Comparison of ENCODE assay signal across 18 cellular contexts in genomic region chr5:61318374-61318773, GRCh38.
"Had no signal": no experiment of that assay in that cellular context is flagged by ENCODE, and none has a peak within 500 bp of the region (broad histone marks: within the 10 kb centered on the region; RNA-seq: fewer than 3 reads in every experiment).

No MANE protein-coding gene starts in this region.

- H3K9me3 ChIP-seq: gastrocnemius medialis, right lobe of liver, tibial artery had no signal

- H3K27ac Mint-ChIP-seq: activated naive CD4-positive, alpha-beta T cell treated with anti-CD3 and anti-CD28 coated beads, Interleukin-2, amount 50 U/mL, for 24 hours; neural progenitor cell had no signal

- H3K4me3 ChIP-seq: cardiac muscle cell, gastrocnemius medialis, neural progenitor cell, right lobe of liver, tibial artery had no signal

- H3K4me1 ChIP-seq: right lobe of liver had no signal

- H3K4me3 Mint-ChIP-seq: activated naive CD4-positive, alpha-beta T cell treated with anti-CD3 and anti-CD28 coated beads, Interleukin-2, amount 50 U/mL, for 24 hours; neural progenitor cell; stimulated activated naive B cell treated with anti-CD40 and anti-IgM and Interleukin-4, amounts not matched to agents 10 μg/mL and 1 μg/mL and 100 μg/mL, for 72 hours had no signal

- DNase-seq: activated CD4-positive, alpha-beta T cell treated with anti-CD3 and anti-CD28 coated beads, Interleukin-2, amount 50 U/mL, for 1 hour; activated CD4-positive, CD25-positive, alpha-beta regulatory T cell treated with anti-CD3 and anti-CD28 coated beads, Interleukin-2, amount 50 U/mL, for 72 hours; activated CD8-positive, alpha-beta memory T cell treated with anti-CD3 and anti-CD28 coated beads for 24 hours; activated gamma-delta T cell; erythroblast; gastrocnemius medialis; head of caudate nucleus; mammary epithelial cell; naive B cell; right lobe of liver; stimulated activated naive B cell treated with anti-CD40 and anti-IgM and Interleukin-4, amounts not matched to agents 10 μg/mL and 1 μg/mL and 100 μg/mL, for 72 hours; SW 1271; T-helper 2 cell; tibial artery had no signal

- H3K9ac ChIP-seq: neural progenitor cell had no signal

- H3K27me3 Mint-ChIP-seq: naive B cell had no signal

- H3K36me3 Mint-ChIP-seq: activated naive CD4-positive, alpha-beta T cell treated with anti-CD3 and anti-CD28 coated beads, Interleukin-2, amount 50 U/mL, for 24 hours; stimulated activated naive B cell treated with anti-CD40 and anti-IgM and Interleukin-4, amounts not matched to agents 10 μg/mL and 1 μg/mL and 100 μg/mL, for 72 hours had no signal

- H3K27ac ChIP-seq: cardiac muscle cell, gastrocnemius medialis, neural progenitor cell, tibial artery, VCaP had no signal

- H3K9me3 Mint-ChIP-seq: activated naive CD4-positive, alpha-beta T cell treated with anti-CD3 and anti-CD28 coated beads, Interleukin-2, amount 50 U/mL, for 24 hours; naive B cell; neural progenitor cell; stimulated activated naive B cell treated with anti-CD40 and anti-IgM and Interleukin-4, amounts not matched to agents 10 μg/mL and 1 μg/mL and 100 μg/mL, for 72 hours had no signal

- H3K27me3 ChIP-seq: cardiac muscle cell, gastrocnemius medialis, right lobe of liver, tibial artery had no signal

- H3K36me3 ChIP-seq: cardiac muscle cell, gastrocnemius medialis, neural progenitor cell, right lobe of liver, tibial artery had no signal
